Comparison of ENCODE assay signal across 11 cellular contexts in genomic region chr14:92397140-92397815, GRCh38.
DNase-seq lines count a peak whose midpoint lies in the region; ATAC-seq and TF ChIP-seq lines count a peak whose summit lies in the region.
"Had no signal": no experiment of that assay in that cellular context is flagged by ENCODE, and none has a peak within 500 bp of the region (broad histone marks: within the 10 kb centered on the region; RNA-seq: fewer than 3 reads in every experiment).

No MANE protein-coding gene starts in this region.

- dilution Hi-C loops in mammary epithelial cell (cut with HindIII; ENCODE audit: low sequenced_read_pairs), result no loop called here

- peak overlapping the region in 1 of 2 donors; percentile 70 for H3K4me3 Mint-ChIP-seq in CD14-positive monocyte
- H3K4me3 Mint-ChIP-seq: activated CD8-positive, alpha-beta memory T cell treated with anti-CD3 and anti-CD28 coated beads, Interleukin-2, amount 10 ng/mL, durations not matched to agents 7 days and 5 days had no signal

- peak; percentile 75 for DNase-seq in CD14-positive monocyte (ENCODE audit: low spot score)
- peak; percentile 52 for DNase-seq in LoVo (ENCODE audit: low spot score)
- peak; percentile 72 for DNase-seq in mammary epithelial cell
- DNase-seq in left lung, result peak in 1 of 2 donors; percentile 69
- DNase-seq in DMS53 treated with DMSO at 0.1 percent for 48 hours (lab: John Stamatoyannopoulos, UW; ENCODE audit: unreplicated experiment), result no peak
- DNase-seq in SIG-M5 (lab: John Stamatoyannopoulos, UW), result no peak
- DNase-seq: activated CD8-positive, alpha-beta memory T cell treated with anti-CD3 and anti-CD28 coated beads, Interleukin-2, amount 10 ng/mL, durations not matched to agents 7 days and 5 days; SHP77 had no signal

- no peaks in the 10 kb centered on the region for H4K20me1 ChIP-seq in mammary epithelial cell (ENCODE audit: insufficient read depth, low read length)

- no peaks in the 10 kb centered on the region for H3K36me3 ChIP-seq in mammary epithelial cell (ENCODE audit: insufficient read depth, low read length)
- H3K36me3 ChIP-seq in left lung, result no peaks in the 10 kb centered on the region

- intact Hi-C loops in CD14-positive monocyte (cut with micrococcal nuclease) (loop anchor here in 1 of 2 donors (5.0 to 10.0 kb wide), 3 partner anchors 75 to 255 kb away; no protein-coding TSS in a partner anchor), mammary epithelial cell (cut with micrococcal nuclease) (loop anchor here (10.0 kb wide), 2 partner anchors 118 to 208 kb away; partner anchors contain the start of gene RIN3), left lung (cut with DNase I) (no loop called here)

- WGBS in mammary epithelial cell (ENCODE audit: low coverage, missing lambda C conversion rate), result 48% methylated on average over 8 of the region's 8 CpGs

- H3K4me1 ChIP-seq in mammary epithelial cell (ENCODE audit: insufficient read depth, low read length) (peaks cover 17% of the 10 kb centered on the region), left lung (peaks cover 0 to 56% of the 10 kb centered on the region in 2 donors)

- peaks cover 8 to 17% of the 10 kb centered on the region in 2 donors for H3K36me3 Mint-ChIP-seq in CD14-positive monocyte
- H3K36me3 Mint-ChIP-seq: activated CD8-positive, alpha-beta memory T cell treated with anti-CD3 and anti-CD28 coated beads, Interleukin-2, amount 10 ng/mL, durations not matched to agents 7 days and 5 days had no signal

- peak; percentile 70 for ATAC-seq in left lung
- ATAC-seq in GM19351 (IDR thresholded peaks at IDR 0.05; ENCODE audit: unreplicated experiment), result no peak
- ATAC-seq in HG03432 (IDR thresholded peaks at IDR 0.05; ENCODE audit: unreplicated experiment), result no peak
- ATAC-seq: activated CD8-positive, alpha-beta memory T cell treated with anti-CD3 and anti-CD28 coated beads, Interleukin-2, amount 10 ng/mL, durations not matched to agents 7 days and 5 days had no signal

- no peak overlapping the region for H3K9ac ChIP-seq in mammary epithelial cell (ENCODE audit: insufficient read depth, low read length)

- no peak overlapping the region for H3K4me3 ChIP-seq in mammary epithelial cell (replicated peaks in 1 of 3; ENCODE audit: insufficient read depth in 1 of 3, low read depth in 2 of 3, low read length in 3 of 3)
- no peak overlapping the region for H3K4me3 ChIP-seq in left lung
- H3K4me3 ChIP-seq: coronary artery had no signal

- no TSS peak for BruUV-seq in mammary epithelial cell (replicated peaks; lab: Mats Ljungman, UMichigan)

- H3K27ac ChIP-seq in mammary epithelial cell (ENCODE audit: insufficient read depth, low read depth, low read length) (no peak overlapping the region), left lung (peak overlapping the region in 1 of 2 donors; percentile 78)
- H3K27ac ChIP-seq: coronary artery had no signal

- TF ChIP-seq CTCF in CD14-positive monocyte (IDR thresholded peaks at IDR 0.05) (no peak), mammary epithelial cell (conservative IDR thresholded peaks at IDR 0.05 in 1 of 2, IDR thresholded peaks at IDR 0.05 in 1 of 2; ENCODE audit: extremely low read depth in 1 of 2, insufficient read depth in 1 of 2, low read depth in 1 of 2, low read length in 2 of 2) (no peak), left lung (IDR thresholded peaks at IDR 0.05) (no peak)

- H3K4me1 Mint-ChIP-seq in CD14-positive monocyte, result peaks cover 81% of the 10 kb centered on the region

- H3K9me3 Mint-ChIP-seq in CD14-positive monocyte, result peaks cover 0 to 2% (median 0%) of the 10 kb centered on the region in 7 donors

- H3K27ac Mint-ChIP-seq in CD14-positive monocyte, result peak overlapping the region; percentile 92 to 98 (median 96)
- H3K27ac Mint-ChIP-seq: activated CD8-positive, alpha-beta memory T cell treated with anti-CD3 and anti-CD28 coated beads, Interleukin-2, amount 10 ng/mL, durations not matched to agents 7 days and 5 days had no signal

- CTCF ChIA-PET in mammary epithelial cell (lab: Charles Lee; ENCODE audit: low non-redundant PET), result interaction anchor here (0.6 kb wide), 1 partner anchor 144 kb away, joined by 5 read pairs; no protein-coding TSS in a partner anchor

- peaks cover 0 to 2% (median 1%) of the 10 kb centered on the region in 3 donors for H3K27me3 Mint-ChIP-seq in CD14-positive monocyte (ENCODE audit: low read depth in 3 of 3)

- H3K4me2 ChIP-seq in mammary epithelial cell (ENCODE audit: insufficient read depth, low read depth, low read length), result no peak overlapping the region

- in situ Hi-C loops in mammary epithelial cell (cut with MboI; ENCODE audit: low sequenced_read_pairs in 2 of 2), result no loop called here

- H3K79me2 ChIP-seq in mammary epithelial cell (ENCODE audit: insufficient read depth, low read length), result no peaks in the 10 kb centered on the region

- H2AFZ ChIP-seq in mammary epithelial cell (ENCODE audit: low read depth, low read length), result no peak overlapping the region

- no peaks in the 10 kb centered on the region for H3K9me3 ChIP-seq in mammary epithelial cell (replicated peaks; ENCODE audit: insufficient read depth, low read length)
- no peaks in the 10 kb centered on the region for H3K9me3 ChIP-seq in left lung

- H3K27me3 ChIP-seq in mammary epithelial cell (ENCODE audit: insufficient read depth, low read length) (no peaks in the 10 kb centered on the region), left lung (no peaks in the 10 kb centered on the region)

Comparison
In these comparisons a context has a peak if more than half of its experiments do, and no peak if none do; other contexts are left out.
1. DNase-seq: peak in CD14-positive monocyte (single experiment), LoVo (single experiment) and mammary epithelial cell (single experiment); none in DMS53 treated with DMSO at 0.1 percent for 48 hours (single experiment) and SIG-M5 (single experiment).